Comparison of ENCODE assay signal across 19 cellular contexts in the genomic region with DNA sequence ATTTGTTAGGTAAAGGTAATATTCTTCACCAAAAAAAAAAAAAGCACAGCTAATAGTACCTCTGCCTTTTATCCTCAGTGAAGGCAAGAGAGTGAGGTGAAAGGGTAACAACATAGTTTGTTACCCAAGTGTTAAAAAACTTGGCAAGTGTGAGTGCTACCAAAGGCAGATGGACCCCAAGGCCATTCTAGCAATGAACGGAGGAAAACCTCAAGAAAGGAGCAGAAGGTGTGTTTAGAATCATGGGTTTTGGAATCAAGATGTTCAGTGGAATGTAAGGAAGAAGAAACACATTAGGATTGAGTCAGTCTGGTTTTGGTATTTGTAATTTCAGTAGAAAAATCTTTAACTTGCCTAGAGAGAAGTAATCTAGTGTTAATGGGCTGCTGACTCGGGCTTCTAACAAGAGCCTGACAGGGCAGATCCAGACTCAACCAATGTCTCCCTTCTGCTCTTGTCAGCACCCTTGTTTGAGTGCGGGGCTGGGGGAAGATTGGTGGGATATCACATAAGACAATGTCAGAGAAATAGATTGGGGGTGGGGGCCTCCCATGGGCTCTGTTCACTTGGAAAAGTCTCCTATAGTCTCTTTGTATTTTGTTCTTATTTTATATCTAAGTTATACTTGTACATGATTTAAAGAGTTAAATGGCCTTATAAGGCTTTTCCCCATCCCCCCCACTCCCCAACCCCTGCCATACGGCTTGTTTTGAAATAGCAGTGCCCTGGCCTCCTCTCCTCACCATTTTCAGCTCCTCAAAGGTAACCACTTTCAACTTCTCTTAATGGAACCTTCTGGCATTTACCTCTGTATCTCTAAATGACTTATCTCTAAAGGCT.
"Had no signal": no experiment of that assay in that cellular context is flagged by ENCODE, and none has a peak within 500 bp of the region (broad histone marks: within the 10 kb centered on the region; RNA-seq: fewer than 3 reads in every experiment).

No MANE protein-coding gene starts in this region.

- ATAC-seq: gastrocnemius medialis; left ventricle myocardium superior; stimulated activated naive B cell treated with anti-CD40 and anti-IgM and Interleukin-4, amounts not matched to agents 10 μg/mL and 1 μg/mL and 100 μg/mL, for 72 hours had no signal

- H3K4me3 Mint-ChIP-seq: endodermal cell; nephron; stimulated activated naive B cell treated with anti-CD40 and anti-IgM and Interleukin-4, amounts not matched to agents 10 μg/mL and 1 μg/mL and 100 μg/mL, for 72 hours had no signal

- H3K4me1 Mint-ChIP-seq: nephron; stimulated activated naive B cell treated with anti-CD40 and anti-IgM and Interleukin-4, amounts not matched to agents 10 μg/mL and 1 μg/mL and 100 μg/mL, for 72 hours had no signal

- H3K4me2 ChIP-seq: SK-N-SH had no signal

- H3K27me3 ChIP-seq: cardiac muscle cell, esophagus squamous epithelium, gastrocnemius medialis, neutrophil, right lobe of liver, upper lobe of right lung had no signal

- DNase-seq: activated naive CD4-positive, alpha-beta T cell treated with Interleukin-2 at 50 U/mL for 16 hours; cortex of kidney; endodermal cell; esophagus squamous epithelium; gastrocnemius medialis; head of caudate nucleus; hypothalamus; left ventricle myocardium superior; mammary epithelial cell; midbrain; SK-N-SH; small intestine; stimulated activated CD4-positive, alpha-beta T cell treated with anti-CD3 and anti-CD28 coated beads, Interleukin-2, amount 100 ng/mL, for 24 hours; stimulated activated naive B cell treated with anti-CD40 and anti-IgM and Interleukin-4, amounts not matched to agents 10 μg/mL and 1 μg/mL and 100 μg/mL, for 72 hours; upper lobe of right lung had no signal

- H3K27me3 Mint-ChIP-seq: stimulated activated naive B cell treated with anti-CD40 and anti-IgM and Interleukin-4, amounts not matched to agents 10 μg/mL and 1 μg/mL and 100 μg/mL, for 72 hours had no signal

- H3K27ac ChIP-seq: cardiac muscle cell, esophagus squamous epithelium, gastrocnemius medialis, neutrophil, right lobe of liver, upper lobe of right lung had no signal

- H3K4me3 ChIP-seq: cardiac muscle cell, esophagus squamous epithelium, gastrocnemius medialis, right lobe of liver, upper lobe of right lung had no signal

- H3K9me3 Mint-ChIP-seq: stimulated activated naive B cell treated with anti-CD40 and anti-IgM and Interleukin-4, amounts not matched to agents 10 μg/mL and 1 μg/mL and 100 μg/mL, for 72 hours had no signal

- H3K36me3 ChIP-seq: cardiac muscle cell, gastrocnemius medialis, neutrophil, right lobe of liver, upper lobe of right lung had no signal

- H3K27ac Mint-ChIP-seq: endodermal cell; nephron; stimulated activated naive B cell treated with anti-CD40 and anti-IgM and Interleukin-4, amounts not matched to agents 10 μg/mL and 1 μg/mL and 100 μg/mL, for 72 hours had no signal

- H3K4me1 ChIP-seq: esophagus squamous epithelium, gastrocnemius medialis, upper lobe of right lung had no signal

- H3K9ac ChIP-seq: SK-N-SH had no signal

- H3K9me3 ChIP-seq: esophagus squamous epithelium, gastrocnemius medialis, neutrophil, right lobe of liver, SK-N-SH, upper lobe of right lung had no signal
